In genomic region chr6:104630955-104631354, GRCh38 we compare ENCODE assay signal across 25 cellular contexts.
"Had no signal": no experiment of that assay in that cellular context is flagged by ENCODE, and none has a peak within 500 bp of the region (broad histone marks: within the 10 kb centered on the region; RNA-seq: fewer than 3 reads in every experiment).

No MANE protein-coding gene starts in this region.

- H3K4me3 Mint-ChIP-seq: activated CD4-positive, alpha-beta memory T cell treated with anti-CD3 and anti-CD28 coated beads, Interleukin-2, amount 10 ng/mL, durations not matched to agents 7 days and 5 days; activated CD4-positive, alpha-beta T cell treated with anti-CD3 and anti-CD28 coated beads, Interleukin-2, amount 10 ng/mL, durations not matched to agents 7 days and 5 days; activated naive CD4-positive, alpha-beta T cell treated with anti-CD3 and anti-CD28 coated beads, Interleukin-2, amount 50 U/mL, for 24 hours; activated naive CD8-positive, alpha-beta T cell treated with anti-CD3 and anti-CD28 coated beads, Interleukin-2, amount 50 U/mL, for 24 hours; activated T-cell treated with anti-CD3 and anti-CD28 coated beads, Interleukin-2, amount 50 U/mL, for 4 hours; activated T-helper 17 cell treated with anti-CD3 and anti-CD28 coated beads, Interleukin-2, amount 50 U/mL, for 72 hours; nephron had no signal

- H3K36me3 Mint-ChIP-seq: activated naive CD4-positive, alpha-beta T cell treated with anti-CD3 and anti-CD28 coated beads, Interleukin-2, amount 50 U/mL, for 24 hours had no signal

- H3K9me3 Mint-ChIP-seq: activated CD4-positive, alpha-beta memory T cell treated with anti-CD3 and anti-CD28 coated beads, Interleukin-2, amount 10 ng/mL, durations not matched to agents 7 days and 5 days; activated CD4-positive, alpha-beta T cell treated with anti-CD3 and anti-CD28 coated beads, Interleukin-2, amount 10 ng/mL, durations not matched to agents 7 days and 5 days; activated naive CD4-positive, alpha-beta T cell treated with anti-CD3 and anti-CD28 coated beads, Interleukin-2, amount 50 U/mL, for 24 hours; activated T-cell treated with anti-CD3 and anti-CD28 coated beads, Interleukin-2, amount 50 U/mL, for 4 hours; activated T-helper 17 cell treated with anti-CD3 and anti-CD28 coated beads, Interleukin-2, amount 50 U/mL, for 72 hours had no signal

- H3K27ac Mint-ChIP-seq: activated CD4-positive, alpha-beta memory T cell treated with anti-CD3 and anti-CD28 coated beads, Interleukin-2, amount 10 ng/mL, durations not matched to agents 7 days and 5 days; activated CD4-positive, alpha-beta T cell treated with anti-CD3 and anti-CD28 coated beads, Interleukin-2, amount 10 ng/mL, durations not matched to agents 7 days and 5 days; activated naive CD4-positive, alpha-beta T cell treated with anti-CD3 and anti-CD28 coated beads, Interleukin-2, amount 50 U/mL, for 24 hours; activated naive CD8-positive, alpha-beta T cell treated with anti-CD3 and anti-CD28 coated beads, Interleukin-2, amount 50 U/mL, for 24 hours; activated T-helper 17 cell treated with anti-CD3 and anti-CD28 coated beads, Interleukin-2, amount 50 U/mL, for 72 hours; nephron; progenitor cell of endocrine pancreas had no signal

- DNase-seq: activated CD4-positive, alpha-beta memory T cell treated with anti-CD3 and anti-CD28 coated beads, Interleukin-2, amount 10 ng/mL, durations not matched to agents 7 days and 5 days; activated CD4-positive, alpha-beta T cell treated with anti-CD3 and anti-CD28 coated beads for 1 hour; activated CD4-positive, alpha-beta T cell treated with anti-CD3 and anti-CD28 coated beads, Interleukin-2, amount 10 ng/mL, durations not matched to agents 7 days and 5 days; activated naive CD8-positive, alpha-beta T cell treated with anti-CD3 and anti-CD28 coated beads, Interleukin-2, amount 50 U/mL, for 24 hours; activated T-cell treated with anti-CD3 and anti-CD28 coated beads, Interleukin-2, amount 50 U/mL, for 4 hours; amygdala; central memory CD4-positive, alpha-beta T cell; dorsolateral prefrontal cortex; effector memory CD4-positive, alpha-beta T cell; heart right ventricle; lower lobe of right lung; mucosa of descending colon; ovary; right lobe of liver; stimulated activated CD4-positive, alpha-beta T cell treated with anti-CD3 and anti-CD28 coated beads, Interleukin-2, amount 100 ng/mL, for 48 hours; stimulated activated naive CD8-positive, alpha-beta T cell treated with anti-CD3 and anti-CD28 coated beads, Interleukin-15, Interleukin-2, amounts not matched to agents 100 U/mL and 50 U/mL, for 24 hours; T-helper 2 cell; testis; transverse colon had no signal

- H3K27ac ChIP-seq: heart right ventricle, lower lobe of right lung, neutrophil, ovary, right lobe of liver, testis had no signal

- H3K27me3 ChIP-seq: breast epithelium, dorsolateral prefrontal cortex, heart right ventricle, neutrophil, ovary, right lobe of liver, testis, transverse colon had no signal

- H3K4me1 ChIP-seq: breast epithelium, lower lobe of right lung, right lobe of liver, testis had no signal

- H3K4me3 ChIP-seq: breast epithelium, dorsolateral prefrontal cortex, heart right ventricle, lower lobe of right lung, mucosa of descending colon, ovary, right lobe of liver, testis, transverse colon had no signal

- H3K9me3 ChIP-seq: breast epithelium, lower lobe of right lung, mucosa of descending colon, neutrophil, ovary, right lobe of liver, testis, transverse colon had no signal

- ATAC-seq: activated naive CD8-positive, alpha-beta T cell treated with anti-CD3 and anti-CD28 coated beads, Interleukin-2, amount 50 U/mL, for 24 hours; activated T-cell treated with anti-CD3 and anti-CD28 coated beads, Interleukin-2, amount 50 U/mL, for 4 hours; activated T-helper 17 cell treated with anti-CD3 and anti-CD28 coated beads, Interleukin-2, amount 50 U/mL, for 72 hours; lower lobe of right lung; right lobe of liver; stimulated activated naive CD8-positive, alpha-beta T cell treated with anti-CD3 and anti-CD28 coated beads, Interleukin-15, Interleukin-2, amounts not matched to agents 100 U/mL and 50 U/mL, for 24 hours had no signal

- H3K4me1 Mint-ChIP-seq: activated CD4-positive, alpha-beta memory T cell treated with anti-CD3 and anti-CD28 coated beads, Interleukin-2, amount 10 ng/mL, durations not matched to agents 7 days and 5 days; activated CD4-positive, alpha-beta T cell treated with anti-CD3 and anti-CD28 coated beads, Interleukin-2, amount 10 ng/mL, durations not matched to agents 7 days and 5 days; activated naive CD4-positive, alpha-beta T cell treated with anti-CD3 and anti-CD28 coated beads, Interleukin-2, amount 50 U/mL, for 24 hours; activated naive CD8-positive, alpha-beta T cell treated with anti-CD3 and anti-CD28 coated beads, Interleukin-2, amount 50 U/mL, for 24 hours; activated T-helper 17 cell treated with anti-CD3 and anti-CD28 coated beads, Interleukin-2, amount 50 U/mL, for 72 hours; nephron had no signal

- H3K36me3 ChIP-seq: breast epithelium, heart right ventricle, lower lobe of right lung, neutrophil, ovary, right lobe of liver, transverse colon had no signal

- H3K27me3 Mint-ChIP-seq: progenitor cell of endocrine pancreas had no signal
